Comparison of ENCODE assay signal across 15 cellular contexts in the genomic region with DNA sequence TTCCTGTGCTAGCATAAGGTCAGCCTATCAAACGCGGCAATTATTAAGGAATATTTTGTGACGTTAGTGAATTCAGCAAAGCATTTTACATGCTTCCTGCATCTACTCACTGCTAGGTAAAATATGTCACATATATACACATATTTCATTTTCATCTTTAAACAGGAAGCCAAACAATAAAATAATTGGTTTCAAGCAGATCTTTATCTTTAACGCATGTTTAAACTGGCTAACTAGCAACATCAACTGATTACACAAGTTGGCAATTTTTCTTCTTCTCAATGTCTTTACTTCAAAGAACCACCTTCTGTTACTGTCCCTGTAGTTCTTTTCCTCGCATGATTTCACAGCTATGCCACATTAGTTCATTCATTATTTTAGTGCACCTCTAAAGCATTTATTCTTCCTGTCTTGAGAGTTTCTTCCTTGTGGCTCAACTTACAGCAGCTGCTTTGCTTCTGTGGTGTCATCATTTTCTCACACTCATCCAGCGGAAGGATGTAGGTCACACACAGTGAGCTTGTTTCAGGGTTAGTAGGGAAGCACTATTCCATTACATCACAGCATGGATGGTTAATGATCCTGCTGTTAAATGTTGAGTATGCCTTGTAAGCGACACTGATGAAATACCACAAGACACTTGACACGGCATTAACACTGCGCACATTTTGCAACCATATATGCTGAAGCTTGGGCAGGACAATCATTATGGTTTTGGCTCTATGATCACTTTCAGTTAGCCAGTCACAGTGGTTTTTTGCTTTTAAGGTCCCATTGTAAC. TPM values are rescaled to one million over a fixed set of nuclear protein-coding genes. Genes with fewer than 3 reads are reported as not detected.
A peak's percentile ranks its signal among the peaks of the same experiment; 100 is the strongest.
DNase-seq lines count a peak whose midpoint lies in the region; ATAC-seq, FAIRE-seq and TF ChIP-seq lines count a peak whose summit lies in the region.
"Had no signal": no experiment of that assay in that cellular context is flagged by ENCODE, and none has a peak within 500 bp of the region (broad histone marks: within the 10 kb centered on the region; RNA-seq: fewer than 3 reads in every experiment).

No MANE protein-coding gene starts in this region.

- H3K27ac Mint-ChIP-seq in natural killer cell treated with Interleukin-12 subunit alpha and Interleukin-12 subunit beta and Interleukin-15 and Interleukin-18, amount 100 ng/mL, for 72 hours, result no peak overlapping the region
- H3K27ac Mint-ChIP-seq: activated CD4-positive, alpha-beta T cell treated with anti-CD3 and anti-CD28 coated beads for 36 hours; activated naive CD8-positive, alpha-beta T cell treated with anti-CD3 and anti-CD28 coated beads for 36 hours had no signal

- FAIRE-seq in D721Med (lab: Jason Lieb, UNC), result no peak

- no peaks in the 10 kb centered on the region for H3K36me3 Mint-ChIP-seq in natural killer cell treated with Interleukin-12 subunit alpha and Interleukin-12 subunit beta and Interleukin-15 and Interleukin-18, amount 100 ng/mL, for 72 hours
- H3K36me3 Mint-ChIP-seq: activated naive CD8-positive, alpha-beta T cell treated with anti-CD3 and anti-CD28 coated beads for 36 hours had no signal

- peak overlapping the region; percentile 6 for H3K4me3 Mint-ChIP-seq in natural killer cell treated with Interleukin-12 subunit alpha and Interleukin-12 subunit beta and Interleukin-15 and Interleukin-18, amount 100 ng/mL, for 72 hours
- H3K4me3 Mint-ChIP-seq: activated CD4-positive, alpha-beta T cell treated with anti-CD3 and anti-CD28 coated beads for 36 hours; activated naive CD8-positive, alpha-beta T cell treated with anti-CD3 and anti-CD28 coated beads for 36 hours had no signal

- no peak for TF ChIP-seq CTCF in D721Med (IDR thresholded peaks at IDR 0.05; ENCODE audit: insufficient read depth, missing control alignments)

- peaks cover 4% of the 10 kb centered on the region for H3K9me3 Mint-ChIP-seq in natural killer cell treated with Interleukin-12 subunit alpha and Interleukin-12 subunit beta and Interleukin-15 and Interleukin-18, amount 100 ng/mL, for 72 hours
- H3K9me3 Mint-ChIP-seq: activated naive CD8-positive, alpha-beta T cell treated with anti-CD3 and anti-CD28 coated beads for 36 hours had no signal

- peak; percentile 13 for DNase-seq in NCI-H2107 (lab: John Stamatoyannopoulos, UW)
- peak; percentile 4 for DNase-seq in astrocyte of the hippocampus (ENCODE audit: low read depth, low spot score)
- no peak for DNase-seq in natural killer cell treated with Interleukin-12 subunit alpha and Interleukin-12 subunit beta and Interleukin-15 and Interleukin-18, amount 100 ng/mL, for 72 hours (ENCODE audit: low spot score)
- no peak for DNase-seq in central memory CD4-positive, alpha-beta T cell
- no peak for DNase-seq in NCI-H128 (lab: John Stamatoyannopoulos, UW; ENCODE audit: unreplicated experiment)
- no peak for DNase-seq in D721Med (ENCODE audit: insufficient read length, low spot score)
- DNase-seq in activated effector memory CD4-positive, alpha-beta T cell treated with Interleukin-2 at 50 U/mL for 16 hours, result no peak
- DNase-seq: activated CD4-positive, alpha-beta T cell treated with anti-CD3 and anti-CD28 coated beads for 36 hours; activated naive CD8-positive, alpha-beta T cell treated with anti-CD3 and anti-CD28 coated beads for 36 hours; DMS79; islet precursor cell; testis had no signal

- peak; percentile 41 for ATAC-seq in GM18867 (IDR thresholded peaks at IDR 0.05; ENCODE audit: unreplicated experiment)
- peak; percentile 63 to 73 for ATAC-seq in natural killer cell treated with Interleukin-12 subunit alpha and Interleukin-12 subunit beta and Interleukin-15 and Interleukin-18, amount 100 ng/mL, for 72 hours
- ATAC-seq: activated CD4-positive, alpha-beta T cell treated with anti-CD3 and anti-CD28 coated beads for 36 hours had no signal

- no peaks in the 10 kb centered on the region for H3K27me3 Mint-ChIP-seq in natural killer cell treated with Interleukin-12 subunit alpha and Interleukin-12 subunit beta and Interleukin-15 and Interleukin-18, amount 100 ng/mL, for 72 hours
- H3K27me3 Mint-ChIP-seq: activated CD4-positive, alpha-beta T cell treated with anti-CD3 and anti-CD28 coated beads for 36 hours; activated naive CD8-positive, alpha-beta T cell treated with anti-CD3 and anti-CD28 coated beads for 36 hours had no signal

- peaks cover 0 to 4% of the 10 kb centered on the region in 2 donors for H3K4me1 Mint-ChIP-seq in natural killer cell treated with Interleukin-12 subunit alpha and Interleukin-12 subunit beta and Interleukin-15 and Interleukin-18, amount 100 ng/mL, for 72 hours (ENCODE audit: low read depth in 2 of 2)
- H3K4me1 Mint-ChIP-seq: activated CD4-positive, alpha-beta T cell treated with anti-CD3 and anti-CD28 coated beads for 36 hours; activated naive CD8-positive, alpha-beta T cell treated with anti-CD3 and anti-CD28 coated beads for 36 hours had no signal

RNA-seq across cellular contexts. Expression of a gene that starts 2.3 kb away (rescaled TPM):
- total RNA-seq in natural killer cell treated with Interleukin-12 subunit alpha and Interleukin-12 subunit beta and Interleukin-15 and Interleukin-18, amount 100 ng/mL, for 72 hours, result not detected
- total RNA-seq: activated CD4-positive, alpha-beta T cell treated with anti-CD3 and anti-CD28 coated beads for 36 hours; activated naive CD8-positive, alpha-beta T cell treated with anti-CD3 and anti-CD28 coated beads for 36 hours; HT-29; T-helper 1 cell treated with Interleukin-12 subunit alpha and Interleukin-12 subunit beta and Interleukin-4 antibody, amounts not matched to agents 30 ng/mL and 1 ng/mL, for 36 hours had no signal

Comparison
In these comparisons a context has a peak if more than half of its experiments do, and no peak if none do; other contexts are left out.
1. DNase-seq: peak in NCI-H2107 (single experiment) and astrocyte of the hippocampus (single experiment); none in natural killer cell treated with Interleukin-12 subunit alpha and Interleukin-12 subunit beta and Interleukin-15 and Interleukin-18, amount 100 ng/mL, for 72 hours (single experiment), central memory CD4-positive, alpha-beta T cell (single experiment), NCI-H128 (single experiment), D721Med (single experiment) and activated effector memory CD4-positive, alpha-beta T cell treated with Interleukin-2 at 50 U/mL for 16 hours (single experiment).